In the genomic region with DNA sequence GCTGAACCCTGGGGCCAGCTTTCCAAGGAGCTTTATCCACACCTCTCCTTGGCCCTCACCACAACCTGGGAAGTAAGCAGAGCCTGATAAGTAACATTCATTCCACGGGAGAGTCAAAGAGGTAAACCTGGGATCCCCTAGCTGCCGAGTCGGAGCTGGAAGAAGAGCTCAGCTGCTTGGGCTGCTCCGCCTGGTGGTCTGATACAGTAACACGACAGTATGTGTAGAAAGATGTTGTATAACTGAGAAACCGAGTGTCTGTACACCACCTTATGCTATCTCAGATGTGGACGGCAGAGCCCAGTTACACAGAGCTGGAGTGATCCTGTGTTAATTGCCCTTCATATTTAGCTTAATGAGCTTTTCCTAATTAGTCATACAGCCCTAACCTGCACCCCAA, we compare ENCODE assay signal across 11 cellular contexts.
DNase-seq lines count a peak whose midpoint lies in the region; ATAC-seq and TF ChIP-seq lines count a peak whose summit lies in the region.
"Had no signal": no experiment of that assay in that cellular context is flagged by ENCODE, and none has a peak within 500 bp of the region (broad histone marks: within the 10 kb centered on the region; RNA-seq: fewer than 3 reads in every experiment).

No MANE protein-coding gene starts in this region.

- intact Hi-C loops in A673 (cut with micrococcal nuclease; ENCODE audit: unreplicated experiment), result no loop called here

- WGBS in endodermal cell (ENCODE audit: insufficient coverage in 1 of 2, insufficient read length in 1 of 2), 2 experiments, result 54 to 100% methylated on average over 1 to 7 of the region's 7 CpGs

- DNase-seq in A673 (ENCODE audit: low spot score) (peak; percentile 52), GM12864 (ENCODE audit: low read depth) (no peak), NCI-H526 treated with DMSO at 0.1 percent for 48 hours (lab: John Stamatoyannopoulos, UW) (peak; percentile 61), endodermal cell (peak; percentile 79), KBM-7 (no peak), T-helper 17 cell (no peak), NCI-H1048 (lab: John Stamatoyannopoulos, UW) (no peak)
- DNase-seq: activated CD4-positive, alpha-beta T cell treated with anti-CD3 and anti-CD28 coated beads, Interleukin-2, amount 50 U/mL, for 48 hours; heart left ventricle; naive thymus-derived CD8-positive, alpha-beta T cell had no signal

- H3K27ac Mint-ChIP-seq in endodermal cell, result no peak overlapping the region
- no peak overlapping the region for H3K27ac Mint-ChIP-seq in T-helper 17 cell

- H3K4me1 ChIP-seq in A673 (ENCODE audit: insufficient read depth, low read length, poor library complexity, severe bottlenecking) (no peaks in the 10 kb centered on the region), endodermal cell (ENCODE audit: control insufficient read depth, insufficient read depth, low read length) (no peaks in the 10 kb centered on the region)

- H3K9me3 ChIP-seq in A673 (ENCODE audit: low read depth, low read length, poor library complexity, severe bottlenecking) (no peaks in the 10 kb centered on the region), endodermal cell (ENCODE audit: control insufficient read depth, low read length) (peaks cover 7% of the 10 kb centered on the region), T-helper 17 cell (ENCODE audit: control insufficient read depth, low read length, poor library complexity, severe bottlenecking) (no peaks in the 10 kb centered on the region)

- H3K36me3 Mint-ChIP-seq in endodermal cell (ENCODE audit: low read depth) (peaks cover 2% of the 10 kb centered on the region), T-helper 17 cell (ENCODE audit: low read depth) (no peaks in the 10 kb centered on the region)

- H3K4me3 Mint-ChIP-seq in endodermal cell (no peak overlapping the region), T-helper 17 cell (no peak overlapping the region)
- H3K4me3 Mint-ChIP-seq: naive thymus-derived CD8-positive, alpha-beta T cell had no signal

- H3K27me3 ChIP-seq in A673 (replicated peaks; ENCODE audit: insufficient read depth, low read depth, low read length, poor library complexity) (peaks cover 28% of the 10 kb centered on the region), endodermal cell (ENCODE audit: control insufficient read depth, insufficient read depth, low read length, poor library complexity, severe bottlenecking) (no peaks in the 10 kb centered on the region)

- H3K4me3 ChIP-seq in A673 (ENCODE audit: low read depth, low read length, poor library complexity, severe bottlenecking) (no peak overlapping the region), GM12864 (ENCODE audit: low read depth, low read length) (no peak overlapping the region), endodermal cell (ENCODE audit: low read length) (no peak overlapping the region)
- H3K4me3 ChIP-seq: heart left ventricle had no signal

- H3K36me3 ChIP-seq in A673 (ENCODE audit: insufficient read depth, low read length, poor library complexity, severe bottlenecking) (no peaks in the 10 kb centered on the region), endodermal cell (ENCODE audit: control insufficient read depth, insufficient read depth, low read length) (no peaks in the 10 kb centered on the region)
- H3K36me3 ChIP-seq: heart left ventricle had no signal

- no peak for ATAC-seq in T-helper 17 cell
- no peak for ATAC-seq in HG03039 (IDR thresholded peaks at IDR 0.05; ENCODE audit: unreplicated experiment)
- ATAC-seq: heart left ventricle; naive thymus-derived CD8-positive, alpha-beta T cell had no signal

- CTCF ChIA-PET in A673 (lab: Charles Lee), result interaction anchor here (0.8 kb wide), 1 partner anchor 219 kb away, joined by 3 read pairs; no protein-coding TSS in a partner anchor

- H3K9me3 Mint-ChIP-seq in endodermal cell, result peaks cover 29% of the 10 kb centered on the region

- H3K4me1 Mint-ChIP-seq in endodermal cell (no peaks in the 10 kb centered on the region), T-helper 17 cell (peaks cover 8% of the 10 kb centered on the region)

- BruUV-seq in A673 (replicated peaks; lab: Mats Ljungman, UMichigan), result no TSS peak

- POLR2A ChIA-PET in A673 (lab: Charles Lee; ENCODE audit: low non-redundant PET), result no interaction called here

- H3K27me3 Mint-ChIP-seq in endodermal cell (ENCODE audit: insufficient read depth) (peaks cover 28% of the 10 kb centered on the region), T-helper 17 cell (peaks cover 42% of the 10 kb centered on the region)

- H3K9ac ChIP-seq in endodermal cell (ENCODE audit: extremely low read depth, low read length, poor library complexity, severe bottlenecking), result no peak overlapping the region

- in situ Hi-C loops in KBM-7 (cut with MboI; ENCODE audit: low pct_unique_long_range_greater_than_20kb, low sequenced_read_pairs), result no loop called here

- TF ChIP-seq CTCF in A673 (conservative IDR thresholded peaks at IDR 0.05; ENCODE audit: low read depth, low read length) (peak; percentile 64), GM12864 (IDR thresholded peaks at IDR 0.05; ENCODE audit: low read depth, low read length, missing control alignments) (peak; percentile 10), endodermal cell (conservative IDR thresholded peaks at IDR 0.05) (peak; percentile 72)

- H3K27ac ChIP-seq in A673 (ENCODE audit: low read depth, low read length, poor library complexity, severe bottlenecking), result no peak overlapping the region
- H3K27ac ChIP-seq in endodermal cell (ENCODE audit: low read depth, low read length), result no peak overlapping the region
- H3K27ac ChIP-seq: heart left ventricle had no signal

Comparison
In these comparisons a context has a peak if more than half of its experiments do, and no peak if none do; other contexts are left out.
1. DNase-seq: peak in A673 (single experiment), NCI-H526 treated with DMSO at 0.1 percent for 48 hours (single experiment) and endodermal cell (single experiment); none in GM12864 (single experiment), KBM-7 (single experiment), T-helper 17 cell (0 of 3) and NCI-H1048 (single experiment).
2. CTCF ChIP-seq: peak in every context shown above with its lines; median percentile 72 in endodermal cell; 64 in A673; 10 in GM12864.